In the genomic region with DNA sequence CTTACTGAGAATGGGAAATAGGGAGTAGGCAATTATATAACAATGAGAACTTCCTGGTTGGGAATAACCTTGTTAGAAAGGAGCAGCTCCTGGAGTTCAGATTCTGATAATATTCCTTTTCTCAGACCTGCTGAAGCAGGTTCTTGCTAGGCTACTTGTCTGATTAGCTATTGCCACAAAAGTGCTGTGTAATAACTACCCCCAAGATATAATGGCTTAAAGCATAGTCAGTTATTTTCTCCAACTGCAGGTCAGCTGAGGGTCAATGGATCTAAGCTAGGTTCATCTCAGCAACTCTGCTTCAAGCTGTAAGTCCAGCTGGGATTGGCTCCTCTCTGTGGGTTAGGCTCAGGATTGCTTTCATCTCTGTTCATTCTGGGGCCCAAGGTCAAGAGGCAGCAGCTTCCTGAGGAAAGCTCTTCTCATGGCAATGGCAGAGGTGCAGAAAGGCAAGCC, we compare ENCODE assay signal across 23 cellular contexts.
"Had no signal": no experiment of that assay in that cellular context is flagged by ENCODE, and none has a peak within 500 bp of the region (broad histone marks: within the 10 kb centered on the region; RNA-seq: fewer than 3 reads in every experiment).

No MANE protein-coding gene starts in this region.

- ATAC-seq: activated CD4-positive, CD25-positive, alpha-beta regulatory T cell treated with anti-CD3 and anti-CD28 coated beads, Interleukin-2, amount 50 U/mL, for 24 hours; activated T-cell treated with anti-CD3 and anti-CD28 coated beads, Interleukin-2, amount 50 U/mL, for 72 hours; left colon; psoas muscle; stimulated activated effector memory CD8-positive, alpha-beta T cell treated with anti-CD3 and anti-CD28 coated beads, Interleukin-12 subunit alpha, Interleukin-12 subunit beta, amount 100 ng/mL, for 72 hours had no signal

- H3K27ac ChIP-seq: ascending aorta, hepatocyte, ovary, psoas muscle, right lobe of liver, stomach had no signal

- H3K4me2 ChIP-seq: hepatocyte had no signal

- H3K79me2 ChIP-seq: hepatocyte had no signal

- H3K27ac Mint-ChIP-seq: activated naive CD4-positive, alpha-beta T cell treated with anti-CD3 and anti-CD28 coated beads, Interleukin-2, amount 50 U/mL, for 24 hours; activated T-cell treated with anti-CD3 and anti-CD28 coated beads, Interleukin-2, amount 50 U/mL, for 72 hours; stimulated activated effector memory CD8-positive, alpha-beta T cell treated with anti-CD3 and anti-CD28 coated beads, Interleukin-12 subunit alpha, Interleukin-12 subunit beta, amount 100 ng/mL, for 72 hours; type B pancreatic cell had no signal

- H3K9me3 Mint-ChIP-seq: activated naive CD4-positive, alpha-beta T cell treated with anti-CD3 and anti-CD28 coated beads, Interleukin-2, amount 50 U/mL, for 24 hours; activated T-cell treated with anti-CD3 and anti-CD28 coated beads, Interleukin-2, amount 50 U/mL, for 72 hours; neural crest cell; stimulated activated effector memory CD8-positive, alpha-beta T cell treated with anti-CD3 and anti-CD28 coated beads, Interleukin-12 subunit alpha, Interleukin-12 subunit beta, amount 100 ng/mL, for 72 hours; type B pancreatic cell had no signal

- DNase-seq: activated gamma-delta T cell; activated T-cell treated with anti-CD3 and anti-CD28 coated beads, Interleukin-2, amount 50 U/mL, for 72 hours; cerebellar nuclear complex; cortex of kidney; effector memory CD4-positive, alpha-beta T cell; foreskin fibroblast; islet precursor cell; left colon; ovary; psoas muscle; right lobe of liver; small intestine; stimulated activated CD4-positive, alpha-beta T cell treated with anti-CD3 and anti-CD28 coated beads, Interleukin-15, amount 100 ng/mL, for 24 hours; stimulated activated CD4-positive, alpha-beta T cell treated with anti-CD3 and anti-CD28 coated beads, Interleukin-2, amount 100 ng/mL, for 48 hours; stomach; T-helper 1 cell had no signal

- H2AFZ ChIP-seq: hepatocyte had no signal

- H3K27me3 ChIP-seq: ascending aorta, hepatocyte, ovary, right lobe of liver, stomach had no signal

- H3K36me3 ChIP-seq: ascending aorta, ovary, right lobe of liver, stomach had no signal

- H3K27me3 Mint-ChIP-seq: activated naive CD4-positive, alpha-beta T cell treated with anti-CD3 and anti-CD28 coated beads, Interleukin-2, amount 50 U/mL, for 24 hours; type B pancreatic cell had no signal

- H3K36me3 Mint-ChIP-seq: stimulated activated effector memory CD8-positive, alpha-beta T cell treated with anti-CD3 and anti-CD28 coated beads, Interleukin-12 subunit alpha, Interleukin-12 subunit beta, amount 100 ng/mL, for 72 hours; type B pancreatic cell had no signal

- FAIRE-seq: small intestine had no signal

- H3K4me3 Mint-ChIP-seq: activated naive CD4-positive, alpha-beta T cell treated with anti-CD3 and anti-CD28 coated beads, Interleukin-2, amount 50 U/mL, for 24 hours; activated T-cell treated with anti-CD3 and anti-CD28 coated beads, Interleukin-2, amount 50 U/mL, for 72 hours; neural crest cell; stimulated activated effector memory CD8-positive, alpha-beta T cell treated with anti-CD3 and anti-CD28 coated beads, Interleukin-12 subunit alpha, Interleukin-12 subunit beta, amount 100 ng/mL, for 72 hours; type B pancreatic cell had no signal

- H3K4me1 ChIP-seq: ascending aorta, psoas muscle, right lobe of liver, stomach had no signal

- H3K9me3 ChIP-seq: ascending aorta, ovary, right lobe of liver, stomach had no signal

- H3K4me1 Mint-ChIP-seq: activated naive CD4-positive, alpha-beta T cell treated with anti-CD3 and anti-CD28 coated beads, Interleukin-2, amount 50 U/mL, for 24 hours; stimulated activated effector memory CD8-positive, alpha-beta T cell treated with anti-CD3 and anti-CD28 coated beads, Interleukin-12 subunit alpha, Interleukin-12 subunit beta, amount 100 ng/mL, for 72 hours had no signal

- H3K4me3 ChIP-seq: ascending aorta, hepatocyte, ovary, psoas muscle, right lobe of liver, stomach had no signal
